8 cellular contexts compared by ENCODE assay signal in genomic region chr11:47177229-47177845, GRCh38. TPM values are rescaled to one million over a fixed set of nuclear protein-coding genes. Genes with fewer than 3 reads are reported as not detected.
A peak's percentile ranks its signal among the peaks of the same experiment; 100 is the strongest.
DNase-seq lines count a peak whose midpoint lies in the region; ATAC-seq, FAIRE-seq and TF ChIP-seq lines count a peak whose summit lies in the region.

No MANE protein-coding gene starts in this region.

- TF ChIP-seq CTCF in OCI-LY7 (conservative IDR thresholded peaks at IDR 0.05; ENCODE audit: low read length) (peak; percentile 95), neural crest cell (conservative IDR thresholded peaks at IDR 0.05) (peak; percentile 74)

- peaks cover 9% of the 10 kb centered on the region; the same call in 1 of the 2 replicates for H4K20me1 ChIP-seq in OCI-LY7 (ENCODE audit: insufficient read depth, low read length)

- H3K79me2 ChIP-seq in OCI-LY7 (ENCODE audit: insufficient read depth, low read depth, low read length), result peaks cover 41% of the 10 kb centered on the region

- POLR2A ChIA-PET in OCI-LY7 (lab: Charles Lee), result interaction anchor here (0.5 to 3.3 kb wide), 10 partner anchors 9 to 518 kb away, joined by 3 to 15 read pairs (median 4); partner anchors contain the start of gene ACP2

- peak; percentile 42 for FAIRE-seq in HTR-8/SVneo (lab: Jason Lieb, UNC)

- peak; percentile 74 for DNase-seq in DMS 273 treated with DMSO at 0.1 percent for 48 hours (lab: John Stamatoyannopoulos, UW)
- peak; percentile 52 for DNase-seq in HTR-8/SVneo (ENCODE audit: insufficient read length, low spot score)
- peak; percentile 94 for DNase-seq in OCI-LY7 (ENCODE audit: low spot score)
- DNase-seq in activated T-helper 9 cell treated with anti-CD3 and anti-CD28 coated beads, Interleukin-2, amount 50 U/mL, for 16 hours (ENCODE audit: low read depth), result peak; percentile 56
- DNase-seq in fibroblast of the conjunctiva (ENCODE audit: low read depth), result peak; percentile 72
- DNase-seq in neural crest cell (ENCODE audit: low read depth, low spot score), result no peak

- intact Hi-C loops in OCI-LY7 (cut with micrococcal nuclease; ENCODE audit: unreplicated experiment), result loop anchor here (1.0 to 5.0 kb wide), 8 partner anchors 38 to 675 kb away; partner anchors contain the start of genes ACP2 and SLC39A13

- BruUV-seq in OCI-LY7 (replicated peaks; lab: Mats Ljungman, UMichigan), result no TSS peak

- H3K9me3 ChIP-seq in OCI-LY7 (ENCODE audit: low read length), result no peaks in the 10 kb centered on the region

- peaks cover 22% of the 10 kb centered on the region for H3K4me1 ChIP-seq in OCI-LY7 (ENCODE audit: insufficient read depth, low read length, poor library complexity, severe bottlenecking)

- H3K36me3 Mint-ChIP-seq in neural crest cell (ENCODE audit: low read depth), result no peaks in the 10 kb centered on the region

- peak overlapping the region; percentile 98 for H3K27ac Mint-ChIP-seq in neural crest cell (ENCODE audit: unreplicated experiment)

- peak overlapping the region; percentile 96 for H3K4me3 ChIP-seq in OCI-LY7 (ENCODE audit: low read depth, low read length, poor library complexity, severe bottlenecking)

- H3K9me3 Mint-ChIP-seq in neural crest cell, result no peaks in the 10 kb centered on the region

- CTCF ChIA-PET in OCI-LY7 (lab: Charles Lee; ENCODE audit: unreplicated experiment), result interaction anchor here (0.6 to 3.9 kb wide), 4 partner anchors 39 to 170 kb away, joined by 3 to 28 read pairs (median 11); partner anchors contain the start of gene ACP2

- H3K4me3 Mint-ChIP-seq in neural crest cell, result peak overlapping the region; percentile 99

- H3K27ac ChIP-seq in OCI-LY7 (ENCODE audit: low read depth, low read length, poor library complexity, severe bottlenecking) (peak overlapping the region; percentile 79), temporal lobe (ENCODE audit: low read depth, low read length) (peak overlapping the region; percentile 98)

- H3K36me3 ChIP-seq in OCI-LY7 (ENCODE audit: insufficient read depth, low read length), result peaks cover 39% of the 10 kb centered on the region

- ATAC-seq in GM21367 (IDR thresholded peaks at IDR 0.05; ENCODE audit: unreplicated experiment), result peak; percentile 44

- H2AFZ ChIP-seq in OCI-LY7 (ENCODE audit: low read length), result peak overlapping the region; percentile 95

- H3K9me2 ChIP-seq in OCI-LY7 (ENCODE audit: insufficient read depth, low read length), result no peaks in the 10 kb centered on the region

- H3K4me1 Mint-ChIP-seq in neural crest cell, result peaks cover 29% of the 10 kb centered on the region

- peak overlapping the region; percentile 84 for H3K4me2 ChIP-seq in OCI-LY7 (ENCODE audit: low read length)

- peaks cover 7% of the 10 kb centered on the region for H3K27me3 Mint-ChIP-seq in neural crest cell (ENCODE audit: low read depth)

RNA-seq across cellular contexts. Expression of gene ARFGAP2, which starts 0.7 kb away (rescaled TPM):
- 116 and 136 TPM in 2 replicates for total RNA-seq in OCI-LY7 (2014; rRNA removed; shearing (Covaris generic))
- total RNA-seq in OCI-LY7 (2022) (126 and 135 TPM in 2 replicates), neural crest cell (108 and 110 TPM in 2 replicates), temporal lobe (79.4 TPM)

RNA-seq across cellular contexts. Expression of gene PACSIN3, which starts 8.9 kb away (rescaled TPM):
- not detected in 2 replicates for total RNA-seq in OCI-LY7 (2014; rRNA removed; shearing (Covaris generic))
- total RNA-seq in OCI-LY7 (2022) (not detected in 2 replicates), neural crest cell (56.4 and 57.0 TPM in 2 replicates), temporal lobe (3.4 TPM)

RNA-seq across cellular contexts. Expression of gene DDB2, which starts 37.4 kb away (rescaled TPM):
- total RNA-seq in OCI-LY7 (2014; rRNA removed; shearing (Covaris generic)), result 15.6 and 19.9 TPM in 2 replicates
- 36.0 and 39.4 TPM in 2 replicates for total RNA-seq in OCI-LY7 (2022)
- 32.2 and 33.9 TPM in 2 replicates for total RNA-seq in neural crest cell
- 6.6 TPM for total RNA-seq in temporal lobe

Comparison
In these comparisons a context has a peak if more than half of its experiments do, and no peak if none do; other contexts are left out.
1. RNA of gene PACSIN3, which starts 8.9 kb away (total RNA-seq): 56.4 to 57.0 TPM in neural crest cell; 3.4 TPM in temporal lobe (single experiment) and not detected in OCI-LY7; every median in the first group is over 10 times any median in the second.